Comparison of ENCODE assay signal across 16 cellular contexts in the genomic region with DNA sequence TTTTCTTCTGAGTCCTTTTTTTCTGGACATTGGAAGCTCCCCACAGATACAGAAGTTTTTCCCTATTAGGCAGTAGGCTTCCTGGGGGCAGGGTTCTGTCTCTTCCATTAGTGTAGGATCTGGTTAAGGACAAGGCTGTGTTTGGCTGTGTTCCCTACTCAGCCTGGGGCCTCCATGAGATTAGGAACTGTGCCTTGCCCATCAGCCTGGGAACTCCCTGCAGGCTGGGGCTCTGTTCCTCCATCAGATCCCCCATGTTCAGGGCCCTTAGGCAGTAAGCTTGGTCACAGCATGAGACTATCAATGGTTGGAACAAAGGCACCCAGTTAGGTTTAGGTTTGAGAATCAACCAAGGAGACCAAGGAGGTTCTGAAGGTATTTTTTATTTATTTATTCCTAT. TPM values are rescaled to one million over a fixed set of nuclear protein-coding genes. Genes with fewer than 3 reads are reported as not detected.
DNase-seq lines count a peak whose midpoint lies in the region; ATAC-seq and TF ChIP-seq lines count a peak whose summit lies in the region.
"Had no signal": no experiment of that assay in that cellular context is flagged by ENCODE, and none has a peak within 500 bp of the region (broad histone marks: within the 10 kb centered on the region; RNA-seq: fewer than 3 reads in every experiment).

No MANE protein-coding gene starts in this region.

- intact Hi-C loops in Right ventricle myocardium superior (cut with DNase I) = no loop called here
- intact Hi-C loops in uterus (cut with DNase I; ENCODE audit: low total_unique reads) = no loop called here

- POLR2A ChIA-PET in RWPE1 (lab: Yijun Ruan, JAX; ENCODE audit: low non-redundant PET) = no interaction called here

- ATAC-seq in Right ventricle myocardium superior (ENCODE audit: poor library complexity) (peak; percentile 16), GM18909 (IDR thresholded peaks at IDR 0.05; ENCODE audit: poor library complexity, unreplicated experiment) (no peak), HG02763 (IDR thresholded peaks at IDR 0.05; ENCODE audit: unreplicated experiment) (no peak)
- ATAC-seq: activated CD4-positive, alpha-beta T cell treated with anti-CD3 and anti-CD28 coated beads for 36 hours had no signal

- H3K27ac ChIP-seq in right atrium auricular region = peak overlapping the region in 1 of 2 donors; percentile 51
- peak overlapping the region; percentile 94 for H3K27ac ChIP-seq in RWPE1
- peak overlapping the region; percentile 74 to 75 for H3K27ac ChIP-seq in uterus

- TF ChIP-seq CTCF in right atrium auricular region (IDR thresholded peaks at IDR 0.05) (no peak), RWPE1 (conservative IDR thresholded peaks at IDR 0.05; ENCODE audit: low read depth) (no peak), fibroblast of the aortic adventitia (IDR thresholded peaks at IDR 0.05; ENCODE audit: insufficient read depth, low read length) (no peak), uterus (IDR thresholded peaks at IDR 0.05) (no peak)

- CTCF ChIA-PET in RWPE1 (lab: Yijun Ruan, JAX) = interaction anchor here (0.9 to 6.5 kb wide), 5 partner anchors 37 to 232 kb away, joined by 3 to 119 read pairs (median 3); no protein-coding TSS in a partner anchor

- H3K4me3 ChIP-seq in right atrium auricular region = no peak overlapping the region
- H3K4me3 ChIP-seq in fibroblast of the aortic adventitia (ENCODE audit: low read depth, low read length) = no peak overlapping the region
- no peak overlapping the region for H3K4me3 ChIP-seq in uterus
- H3K4me3 ChIP-seq: mucosa of descending colon had no signal

- H3K9me3 ChIP-seq in right atrium auricular region (no peaks in the 10 kb centered on the region), uterus (no peaks in the 10 kb centered on the region)
- H3K9me3 ChIP-seq: mucosa of descending colon had no signal

- H3K27me3 ChIP-seq in right atrium auricular region = no peaks in the 10 kb centered on the region
- no peaks in the 10 kb centered on the region for H3K27me3 ChIP-seq in uterus

- H3K4me1 ChIP-seq in right atrium auricular region (peaks cover 0 to 62% of the 10 kb centered on the region in 2 donors), uterus (peaks cover 0 to 10% of the 10 kb centered on the region in 2 donors)

- no peak for TF ChIP-seq POLR2A in uterus (IDR thresholded peaks at IDR 0.05)

- H3K36me3 ChIP-seq in right atrium auricular region (no peaks in the 10 kb centered on the region), uterus (no peaks in the 10 kb centered on the region)

- DNase-seq in Right ventricle myocardium superior = no peak
- DNase-seq in right atrium auricular region (ENCODE audit: low spot score) = no peak
- no peak for DNase-seq in RWPE1 (ENCODE audit: low spot score)
- DNase-seq in fibroblast of the aortic adventitia (ENCODE audit: low read depth) = peak; percentile 72
- no peak for DNase-seq in uterus
- no peak for DNase-seq in activated naive CD4-positive, alpha-beta T cell treated with anti-CD3 and anti-CD28 coated beads, Interleukin-2, amount 50 U/mL, for 16 hours
- DNase-seq: activated CD4-positive, alpha-beta T cell treated with anti-CD3 and anti-CD28 coated beads for 36 hours; CD4-positive, CD25-positive, alpha-beta regulatory T cell; cortex of kidney; DMS 273 treated with DMSO at 0.1 percent for 48 hours; mucosa of descending colon; NCI-H1436; NCI-H748 treated with DMSO at 0.1 percent for 48 hours; T-helper 1 cell had no signal

RNA-seq across cellular contexts. Expression of gene NAV1, which starts 22.7 kb away (rescaled TPM):
- total RNA-seq in Right ventricle myocardium superior (66.6 TPM), right atrium auricular region (10 to 100 TPM; 16.3 to 32.1 TPM), fibroblast of the aortic adventitia (ENCODE audit: low replicate concordance) (29.8 and 136 TPM in 2 replicates), uterus (10 to 100 TPM; 25.1 to 86.1 (median 58.5) TPM)

RNA-seq across cellular contexts. Expression of gene CSRP1, which starts 54.7 kb away (rescaled TPM):
- 53.1 TPM for total RNA-seq in Right ventricle myocardium superior
- 100 to 1,000 TPM; 138 to 719 TPM for total RNA-seq in right atrium auricular region
- 86.9 and 120 TPM in 2 replicates for total RNA-seq in fibroblast of the aortic adventitia (ENCODE audit: low replicate concordance)
- total RNA-seq in uterus = 1,000 to 10,000 TPM in 3 of 4 donors, 100 to 1,000 TPM in 1; 913 to 2,516 (median 1,349) TPM
